8 cellular contexts compared by ENCODE assay signal in the genomic region with DNA sequence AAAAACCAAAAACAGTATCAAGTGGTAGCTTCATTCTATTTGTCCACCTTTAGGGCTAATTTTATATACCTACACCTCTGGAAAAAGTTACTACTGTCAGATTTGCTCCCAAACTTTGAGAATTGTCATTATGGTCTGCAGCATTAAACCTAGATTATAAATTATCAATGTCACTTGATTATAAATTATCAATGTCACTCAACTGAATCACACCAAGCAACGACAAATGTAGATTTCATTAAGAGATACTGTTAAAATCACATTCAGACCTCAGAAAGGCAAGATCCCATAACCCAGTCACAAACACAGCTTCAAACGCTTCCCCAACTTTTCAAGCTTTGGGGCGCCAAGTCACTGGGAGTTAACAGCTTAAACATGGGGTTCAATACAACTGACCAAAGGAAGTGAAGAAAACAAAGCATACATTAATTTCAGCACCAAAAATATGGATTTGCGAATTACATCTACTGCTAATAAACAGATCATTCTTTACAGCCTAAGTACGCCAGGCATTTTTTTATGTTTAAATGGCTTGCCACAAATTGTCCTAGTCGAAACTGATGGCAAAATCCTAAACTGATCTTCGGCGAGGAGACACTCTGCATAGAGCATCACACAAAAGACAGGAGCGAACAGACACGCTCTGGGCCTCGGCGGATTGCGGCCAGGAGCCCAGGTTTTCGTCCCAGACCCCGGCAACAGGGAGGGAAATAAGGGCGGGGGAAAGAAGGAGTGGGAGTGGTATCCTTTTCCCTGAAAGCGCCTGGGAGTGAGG. TPM values are rescaled to one million over a fixed set of nuclear protein-coding genes. Genes with fewer than 3 reads are reported as not detected.
DNase-seq lines count a peak whose midpoint lies in the region; ATAC-seq, FAIRE-seq and TF ChIP-seq lines count a peak whose summit lies in the region.

No MANE protein-coding gene starts in this region.

- CTCF ChIA-PET in Caco-2 (lab: Charles Lee): no interaction called here

- POLR2A ChIA-PET in Caco-2 (lab: Charles Lee): interaction anchor here (1.0 kb wide), 1 partner anchor 118 kb away, joined by 3 read pairs; no protein-coding TSS in a partner anchor

- peaks cover 14% of the 10 kb centered on the region for H3K4me1 Mint-ChIP-seq in Caco-2 (ENCODE audit: low read depth, unreplicated experiment)
- H3K4me1 Mint-ChIP-seq in stimulated activated naive CD8-positive, alpha-beta T cell treated with anti-CD3 and anti-CD28 coated beads, Interleukin-15, amount 100 ng/mL, for 72 hours: peaks cover 62% of the 10 kb centered on the region

- peak overlapping the region; percentile 92 for H3K4me3 ChIP-seq in Caco-2 (ENCODE audit: low read depth, low read length)
- H3K4me3 ChIP-seq in kidney (ENCODE audit: low read length in 2 of 2): peak overlapping the region; percentile 83 to 86

- H3K36me3 Mint-ChIP-seq in Caco-2 (ENCODE audit: insufficient read depth, unreplicated experiment): peaks cover 24% of the 10 kb centered on the region

- H3K27me3 Mint-ChIP-seq in Caco-2 (ENCODE audit: insufficient read depth, unreplicated experiment): no peaks in the 10 kb centered on the region
- H3K27me3 Mint-ChIP-seq in stimulated activated naive CD8-positive, alpha-beta T cell treated with anti-CD3 and anti-CD28 coated beads, Interleukin-15, amount 100 ng/mL, for 72 hours: no peaks in the 10 kb centered on the region

- intact Hi-C loops in Caco-2 (cut with micrococcal nuclease; ENCODE audit: unreplicated experiment): loop anchor here (2.0 to 5.0 kb wide), 4 partner anchors 37 to 309 kb away; partner anchors contain the start of gene PSMD7
- intact Hi-C loops in kidney (cut with DNase I): no loop called here

- peak overlapping the region; percentile 99 for H3K27ac Mint-ChIP-seq in Caco-2 (ENCODE audit: unreplicated experiment)
- peak overlapping the region; percentile 98 for H3K27ac Mint-ChIP-seq in stimulated activated naive CD8-positive, alpha-beta T cell treated with anti-CD3 and anti-CD28 coated beads, Interleukin-15, amount 100 ng/mL, for 72 hours

- TF ChIP-seq CTCF in Caco-2 (IDR thresholded peaks at IDR 0.05; ENCODE audit: insufficient read depth in 1 of 2, low read depth in 1 of 2, low read length in 1 of 2, severe bottlenecking in 1 of 2, unreplicated experiment in 1 of 2) (no peak), kidney (IDR thresholded peaks at IDR 0.05; ENCODE audit: borderline replicate concordance, extremely low read depth, insufficient read depth) (no peak)

- no TSS peak for BruUV-seq in Caco-2 (replicated peaks; lab: Mats Ljungman, UMichigan)

- no peak for FAIRE-seq in kidney (lab: Jason Lieb, UNC)

- H3K27me3 ChIP-seq in Caco-2 (replicated peaks; ENCODE audit: control insufficient read depth, insufficient read depth, low read length): no peaks in the 10 kb centered on the region

- peaks cover 25% of the 10 kb centered on the region for H3K4me1 ChIP-seq in Caco-2
- H3K4me1 ChIP-seq in kidney (ENCODE audit: control insufficient read depth in 1 of 2, insufficient read depth in 1 of 2, low read depth in 1 of 2, low read length in 2 of 2): peaks cover 0 to 11% of the 10 kb centered on the region in 2 donors

- H3K4me3 Mint-ChIP-seq in Caco-2 (ENCODE audit: unreplicated experiment): peak overlapping the region; percentile 100
- peak overlapping the region; percentile 93 for H3K4me3 Mint-ChIP-seq in stimulated activated naive CD8-positive, alpha-beta T cell treated with anti-CD3 and anti-CD28 coated beads, Interleukin-15, amount 100 ng/mL, for 72 hours

- H3K9ac ChIP-seq in kidney (ENCODE audit: low read length in 2 of 2): peak overlapping the region; percentile 58 to 93

- peak overlapping the region; percentile 86 for H3K27ac ChIP-seq in angular gyrus (ENCODE audit: low read depth, low read length)
- H3K27ac ChIP-seq in kidney (ENCODE audit: low read depth in 2 of 2, low read length in 2 of 2): peak overlapping the region; percentile 87 to 90

- H3K9me3 ChIP-seq in Caco-2 (no peaks in the 10 kb centered on the region), kidney (ENCODE audit: control insufficient read depth in 1 of 2, low read length in 2 of 2) (no peaks in the 10 kb centered on the region)

- no peaks in the 10 kb centered on the region for H3K9me3 Mint-ChIP-seq in Caco-2 (ENCODE audit: unreplicated experiment)
- H3K9me3 Mint-ChIP-seq in stimulated activated naive CD8-positive, alpha-beta T cell treated with anti-CD3 and anti-CD28 coated beads, Interleukin-15, amount 100 ng/mL, for 72 hours: no peaks in the 10 kb centered on the region

- ATAC-seq in HG02885 (IDR thresholded peaks at IDR 0.05; ENCODE audit: poor library complexity, unreplicated experiment) (peak; percentile 3), HG03571 (IDR thresholded peaks at IDR 0.05; ENCODE audit: unreplicated experiment) (no peak), GM19328 (IDR thresholded peaks at IDR 0.05; ENCODE audit: unreplicated experiment) (no peak)
- ATAC-seq in stimulated activated naive CD8-positive, alpha-beta T cell treated with anti-CD3 and anti-CD28 coated beads, Interleukin-15, amount 100 ng/mL, for 72 hours: no peak

- DNase-seq in Caco-2 (no peak), kidney (no peak), SW480 (ENCODE audit: low spot score) (no peak)
- no peak for DNase-seq in stimulated activated naive CD8-positive, alpha-beta T cell treated with anti-CD3 and anti-CD28 coated beads, Interleukin-15, amount 100 ng/mL, for 72 hours

- H3K36me3 ChIP-seq in Caco-2 (ENCODE audit: control insufficient read depth, insufficient read depth, low read length) (no peaks in the 10 kb centered on the region), kidney (ENCODE audit: control insufficient read depth in 1 of 2, insufficient read depth in 2 of 2, low read length in 2 of 2) (no peaks in the 10 kb centered on the region)

RNA-seq across cellular contexts. Expression of gene GLG1, which starts 1.0 kb away (rescaled TPM):
- total RNA-seq in Caco-2 (2022) (197 and 210 TPM in 2 replicates), kidney (167 TPM)
- 58.8 TPM for polyA plus RNA-seq in kidney (ENCODE audit: insufficient read depth, low read depth, low replicate concordance)
